ENCODE assay signal across 13 cellular contexts in the genomic region with DNA sequence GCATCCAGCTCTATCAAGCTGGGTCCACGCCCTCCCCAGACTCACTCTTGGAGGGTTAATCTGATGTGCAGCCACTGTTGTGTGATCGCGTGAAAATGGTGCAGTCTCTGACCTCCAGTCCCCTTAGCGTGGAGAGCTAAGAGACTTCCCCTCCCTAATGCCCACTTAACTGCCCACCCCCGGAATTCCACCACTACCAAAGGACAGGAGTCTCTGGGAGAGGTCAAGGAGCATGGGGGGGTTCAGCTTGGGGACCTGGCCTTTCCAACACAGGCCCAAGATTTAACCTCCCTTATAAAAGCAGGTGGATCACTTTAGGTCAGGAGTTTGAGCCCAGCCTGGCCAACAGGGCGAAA. TPM values are rescaled to one million over a fixed set of nuclear protein-coding genes. Genes with fewer than 3 reads are reported as not detected.
A peak's percentile ranks its signal among the peaks of the same experiment; 100 is the strongest.
DNase-seq lines count a peak whose midpoint lies in the region; ATAC-seq and TF ChIP-seq lines count a peak whose summit lies in the region.
"Had no signal": no experiment of that assay in that cellular context is flagged by ENCODE, and none has a peak within 500 bp of the region (broad histone marks: within the 10 kb centered on the region; RNA-seq: fewer than 3 reads in every experiment).

No MANE protein-coding gene starts in this region.

- CTCF ChIA-PET in activated CD4-positive, alpha-beta memory T cell treated with anti-CD3 and anti-CD28 coated beads for 36 hours (lab: Charles Lee): interaction anchor here (1.0 kb wide), 1 partner anchor 20 kb away, joined by 3 read pairs; no protein-coding TSS in a partner anchor

- H3K36me3 ChIP-seq in transverse colon: peaks cover 0 to 13% (median 6%) of the 10 kb centered on the region in 4 donors

- H3K4me3 Mint-ChIP-seq in activated CD4-positive, alpha-beta memory T cell treated with anti-CD3 and anti-CD28 coated beads for 36 hours: no peak overlapping the region
- H3K4me3 Mint-ChIP-seq in memory B cell: peak overlapping the region; percentile 83
- no peak overlapping the region for H3K4me3 Mint-ChIP-seq in nephron progenitor cell

- no peaks in the 10 kb centered on the region for H3K9me3 ChIP-seq in transverse colon

- H3K27me3 Mint-ChIP-seq in activated CD4-positive, alpha-beta memory T cell treated with anti-CD3 and anti-CD28 coated beads for 36 hours: no peaks in the 10 kb centered on the region
- H3K27me3 Mint-ChIP-seq in memory B cell (no peaks in the 10 kb centered on the region), nephron progenitor cell (ENCODE audit: low read depth, poor library complexity) (no peaks in the 10 kb centered on the region)

- ATAC-seq in activated naive CD4-positive, alpha-beta T cell treated with anti-CD3 and anti-CD28 coated beads, Interleukin-2, amount 50 U/mL, for 72 hours: no peak
- ATAC-seq in memory B cell (ENCODE audit: low read depth): no peak

- H3K4me1 Mint-ChIP-seq in activated CD4-positive, alpha-beta memory T cell treated with anti-CD3 and anti-CD28 coated beads for 36 hours (ENCODE audit: low read depth): peaks cover 57% of the 10 kb centered on the region
- H3K4me1 Mint-ChIP-seq in memory B cell (peaks cover 70% of the 10 kb centered on the region), nephron progenitor cell (peaks cover 13% of the 10 kb centered on the region)

- TF ChIP-seq EP300 in transverse colon (IDR thresholded peaks at IDR 0.05; ENCODE audit: low read depth): no peak

- no peaks in the 10 kb centered on the region for H3K9me3 Mint-ChIP-seq in activated naive CD4-positive, alpha-beta T cell treated with anti-CD3 and anti-CD28 coated beads, Interleukin-2, amount 50 U/mL, for 72 hours
- peaks cover 3% of the 10 kb centered on the region for H3K9me3 Mint-ChIP-seq in activated CD4-positive, alpha-beta memory T cell treated with anti-CD3 and anti-CD28 coated beads for 36 hours
- peaks cover 7% of the 10 kb centered on the region for H3K9me3 Mint-ChIP-seq in memory B cell
- peaks cover 6% of the 10 kb centered on the region for H3K9me3 Mint-ChIP-seq in nephron progenitor cell

- POLR2A ChIA-PET in activated CD4-positive, alpha-beta memory T cell treated with anti-CD3 and anti-CD28 coated beads for 36 hours (lab: Charles Lee): no interaction called here

- TF ChIP-seq POLR2A in transverse colon (IDR thresholded peaks at IDR 0.05): no peak

- H3K36me3 Mint-ChIP-seq in activated naive CD4-positive, alpha-beta T cell treated with anti-CD3 and anti-CD28 coated beads, Interleukin-2, amount 50 U/mL, for 72 hours: peaks cover 0 to 20% of the 10 kb centered on the region in 2 donors
- H3K36me3 Mint-ChIP-seq in activated CD4-positive, alpha-beta memory T cell treated with anti-CD3 and anti-CD28 coated beads for 36 hours: peaks cover 29% of the 10 kb centered on the region
- H3K36me3 Mint-ChIP-seq in memory B cell (peaks cover 20% of the 10 kb centered on the region), nephron progenitor cell (ENCODE audit: low read depth) (peaks cover 24% of the 10 kb centered on the region)

- 85% methylated on average over 6 of the region's 6 CpGs; no CpG with 5 or more reads in 1 of the 2 donors for WGBS in transverse colon (ENCODE audit: low coverage in 1 of 2), 2 donors

- peak overlapping the region; percentile 68 to 83 (median 70) for H3K27ac ChIP-seq in transverse colon

- in situ Hi-C loops in transverse colon (cut with MboI; ENCODE audit: low pct_ligation_motif_present in 1 of 4, low pct_unique_long_range_greater_than_20kb in 1 of 4, low sequenced_read_pairs in 3 of 4): loop anchor here in 1 of 4 donors (10.0 kb wide), 1 partner anchor 67 kb away; no protein-coding TSS in a partner anchor

- H3K27me3 ChIP-seq in transverse colon: no peaks in the 10 kb centered on the region

- TF ChIP-seq CTCF in transverse colon (IDR thresholded peaks at IDR 0.05) (no peak), nephron progenitor cell (IDR thresholded peaks at IDR 0.05) (no peak)

- H3K4me3 ChIP-seq in transverse colon: no peak overlapping the region

- intact Hi-C loops in activated CD4-positive, alpha-beta memory T cell treated with anti-CD3 and anti-CD28 coated beads for 36 hours (cut with micrococcal nuclease): loop anchor here (10.0 kb wide), 1 partner anchor 47 kb away; the partner anchor contains the start of genes CCDC12 and NBEAL2
- intact Hi-C loops in transverse colon (cut with DNase I; ENCODE audit: low total_unique reads): no loop called here

- peak overlapping the region; percentile 74 to 88 for H3K27ac Mint-ChIP-seq in activated naive CD4-positive, alpha-beta T cell treated with anti-CD3 and anti-CD28 coated beads, Interleukin-2, amount 50 U/mL, for 72 hours
- peak overlapping the region; percentile 72 for H3K27ac Mint-ChIP-seq in activated CD4-positive, alpha-beta memory T cell treated with anti-CD3 and anti-CD28 coated beads for 36 hours
- H3K27ac Mint-ChIP-seq in memory B cell (peak overlapping the region; percentile 94), nephron progenitor cell (no peak overlapping the region)

- H3K4me1 ChIP-seq in transverse colon: peaks cover 50 to 69% (median 61%) of the 10 kb centered on the region in 4 donors

- no peak for DNase-seq in activated naive CD4-positive, alpha-beta T cell treated with anti-CD3 and anti-CD28 coated beads, Interleukin-2, amount 50 U/mL, for 72 hours (ENCODE audit: low spot score in 2 of 2)
- DNase-seq in activated naive CD4-positive, alpha-beta T cell (lab: John Stamatoyannopoulos, UW): no peak
- DNase-seq in activated CD4-positive, alpha-beta memory T cell treated with anti-CD3 and anti-CD28 coated beads for 36 hours: no peak
- DNase-seq in memory B cell (ENCODE audit: low spot score in 2 of 2) (no peak), transverse colon (no peak), nephron progenitor cell (no peak), GDM1 (lab: John Stamatoyannopoulos, UW) (no peak), NCI-H2196 treated with DMSO at 0.1 percent for 48 hours (lab: John Stamatoyannopoulos, UW; ENCODE audit: unreplicated experiment) (no peak)
- DNase-seq: glutamatergic neuron; NCI-H1417; stimulated activated CD4-positive, alpha-beta T cell treated with anti-CD3 and anti-CD28 coated beads, Interleukin-15, amount 100 ng/mL, for 24 hours; T-helper 9 cell had no signal

RNA-seq across cellular contexts. Expression of gene CCDC12, which starts 48.8 kb away (rescaled TPM):
- 10 to 100 TPM; 49.3 to 55.2 TPM for total RNA-seq in activated naive CD4-positive, alpha-beta T cell treated with anti-CD3 and anti-CD28 coated beads, Interleukin-2, amount 50 U/mL, for 72 hours
- 10 to 100 TPM; 44.3 to 49.9 TPM for total RNA-seq in activated CD4-positive, alpha-beta memory T cell treated with anti-CD3 and anti-CD28 coated beads for 36 hours
- 10 to 100 TPM; 50.1 to 72.9 (median 53.0) TPM for total RNA-seq in transverse colon

RNA-seq across cellular contexts. Expression of gene PTH1R, which starts 50.2 kb away (rescaled TPM):
- not detected for total RNA-seq in activated naive CD4-positive, alpha-beta T cell treated with anti-CD3 and anti-CD28 coated beads, Interleukin-2, amount 50 U/mL, for 72 hours
- total RNA-seq in activated CD4-positive, alpha-beta memory T cell treated with anti-CD3 and anti-CD28 coated beads for 36 hours: not detected
- 1 to 10 TPM in 2 of 4 donors, under 1 TPM in 1, not detected in 1; 0.60 to 2.5 (median 1.4) TPM for total RNA-seq in transverse colon
- total RNA-seq: mononuclear cell had no signal

RNA-seq across cellular contexts. Expression of gene NBEAL2, which starts 51.8 kb away (rescaled TPM):
- total RNA-seq in activated naive CD4-positive, alpha-beta T cell treated with anti-CD3 and anti-CD28 coated beads, Interleukin-2, amount 50 U/mL, for 72 hours: 100 to 1,000 TPM in 1 of 2 donors, 10 to 100 TPM in 1; 75.7 to 122 TPM
- 100 to 1,000 TPM; 114 to 117 TPM for total RNA-seq in activated CD4-positive, alpha-beta memory T cell treated with anti-CD3 and anti-CD28 coated beads for 36 hours
- total RNA-seq in transverse colon: 100 to 1,000 TPM in 2 of 4 donors, 10 to 100 TPM in 2; 81.1 to 163 (median 122) TPM
